15 cellular contexts compared by ENCODE assay signal in the genomic region with DNA sequence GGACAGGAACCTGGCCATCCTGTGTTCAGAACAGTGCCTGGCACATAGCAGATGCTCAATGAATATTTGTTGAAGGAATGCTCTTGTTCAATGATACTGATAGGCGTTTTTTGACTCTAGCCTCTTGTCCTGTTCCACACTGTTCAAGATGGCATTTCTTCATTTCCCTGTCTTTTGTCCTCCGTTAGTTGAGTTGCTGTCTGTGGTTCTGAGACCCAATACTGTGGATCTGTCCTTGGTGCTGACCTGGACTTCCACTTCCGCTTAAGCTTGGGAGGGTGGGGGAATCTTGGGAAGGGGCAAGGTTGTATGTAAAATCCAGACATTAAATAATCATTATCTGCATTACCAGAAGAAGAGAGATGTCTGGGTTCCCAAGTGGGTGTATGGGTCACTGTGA. TPM values are rescaled to one million over a fixed set of nuclear protein-coding genes. Genes with fewer than 3 reads are reported as not detected.
DNase-seq lines count a peak whose midpoint lies in the region; ATAC-seq and TF ChIP-seq lines count a peak whose summit lies in the region.
"Had no signal": no experiment of that assay in that cellular context is flagged by ENCODE, and none has a peak within 500 bp of the region (broad histone marks: within the 10 kb centered on the region; RNA-seq: fewer than 3 reads in every experiment).

No MANE protein-coding gene starts in this region.

- no peaks in the 10 kb centered on the region for H3K9me2 ChIP-seq in SK-N-SH

- no peak overlapping the region for H2AFZ ChIP-seq in SK-N-SH (ENCODE audit: low read depth)
- H2AFZ ChIP-seq: parathyroid adenoma had no signal

- H3K27ac Mint-ChIP-seq in CD8-positive, alpha-beta T cell = no peak overlapping the region
- no peak overlapping the region for H3K27ac Mint-ChIP-seq in activated T-helper 2 cell treated with anti-CD3 and anti-CD28 coated beads, Interferon-gamma antibody, Interleukin-2, Interleukin-4, amounts not matched to agents 10 μg/mL and 5 μg/mL and 100 μg/mL, durations not matched to agents 14 hours and 24 hours and 36 hours
- H3K27ac Mint-ChIP-seq: CD14-positive monocyte had no signal

- intact Hi-C loops in CD8-positive, alpha-beta T cell (cut with DNase I, micrococcal nuclease) = loop anchor here in 1 of 2 experiments (10.0 kb wide), 1 partner anchor 324 kb away; the partner anchor contains the start of gene LYPD3
- intact Hi-C loops in activated T-helper 2 cell treated with anti-CD3 and anti-CD28 coated beads, Interferon-gamma antibody, Interleukin-2, Interleukin-4, amounts not matched to agents 10 μg/mL and 5 μg/mL and 100 μg/mL, durations not matched to agents 14 hours and 24 hours and 36 hours (cut with micrococcal nuclease) = loop anchor here (10.0 kb wide), 3 partner anchors 194 to 344 kb away; partner anchors contain the start of genes ETHE1, IRGQ and ZNF576

- TF ChIP-seq CTCF in SK-N-SH (IDR thresholded peaks at IDR 0.05) = no peak
- no peak for TF ChIP-seq CTCF in fibroblast of mammary gland (conservative IDR thresholded peaks at IDR 0.05; ENCODE audit: control insufficient read depth, insufficient read depth, low read depth, low read length)
- no peak for TF ChIP-seq CTCF in CD8-positive, alpha-beta T cell (IDR thresholded peaks at IDR 0.05)

- H3K4me3 ChIP-seq in H7 (ENCODE audit: insufficient read depth, low read depth, low read length) = no peak overlapping the region
- H3K4me3 ChIP-seq in SK-N-SH (ENCODE audit: low read depth in 2 of 2, low read length in 1 of 2) = no peak overlapping the region
- H3K4me3 ChIP-seq in fibroblast of mammary gland (ENCODE audit: control insufficient read depth, low read depth, low read length) = no peak overlapping the region
- no peak overlapping the region for H3K4me3 ChIP-seq in CD8-positive, alpha-beta T cell (ENCODE audit: low read depth, low read length)
- H3K4me3 ChIP-seq: left ventricle myocardium inferior, stomach had no signal

- H4K20me1 ChIP-seq in SK-N-SH (ENCODE audit: insufficient read depth) = no peaks in the 10 kb centered on the region

- peaks cover 6% of the 10 kb centered on the region for H3F3A ChIP-seq in SK-N-SH (replicated peaks; ENCODE audit: insufficient read depth)

- H3K27ac ChIP-seq in SK-N-SH (ENCODE audit: low read depth in 2 of 2, low read length in 1 of 2) = no peak overlapping the region
- no peak overlapping the region for H3K27ac ChIP-seq in CD8-positive, alpha-beta T cell (ENCODE audit: low read depth, low read length)
- H3K27ac ChIP-seq: left ventricle myocardium inferior, parathyroid adenoma, stomach had no signal

- DNase-seq in AG08396 (ENCODE audit: low spot score) (peak; percentile 47), H7 (peak; percentile 27), SK-N-SH (no peak), fibroblast of mammary gland (ENCODE audit: low read depth) (peak; percentile 55), GDM1 (lab: John Stamatoyannopoulos, UW) (no peak)
- no peak for DNase-seq in CD8-positive, alpha-beta T cell
- no peak for DNase-seq in activated T-helper 2 cell treated with anti-CD3 and anti-CD28 coated beads, Interferon-gamma antibody, Interleukin-2, Interleukin-4, amounts not matched to agents 10 μg/mL and 5 μg/mL and 100 μg/mL, durations not matched to agents 14 hours and 24 hours and 36 hours (ENCODE audit: low spot score)
- DNase-seq: left ventricle myocardium inferior; SHP77 treated with DMSO at 0.1 percent for 48 hours; stimulated activated CD4-positive, alpha-beta T cell treated with anti-CD3 and anti-CD28 coated beads, Interleukin-2, amount 100 ng/mL, for 48 hours; stomach had no signal

- H3K36me3 ChIP-seq in H7 (replicated peaks; ENCODE audit: control insufficient read depth, insufficient read depth, low read length) (no peaks in the 10 kb centered on the region), SK-N-SH (replicated peaks in 1 of 2; ENCODE audit: control insufficient read depth in 1 of 2, insufficient read depth in 2 of 2, low read length in 1 of 2) (no peaks in the 10 kb centered on the region)
- H3K36me3 ChIP-seq in CD8-positive, alpha-beta T cell (ENCODE audit: insufficient read depth, low read length) = no peaks in the 10 kb centered on the region
- H3K36me3 ChIP-seq: left ventricle myocardium inferior, stomach had no signal

- POLR2A ChIA-PET in SK-N-SH (lab: Yijun Ruan, JAX) = no interaction called here
- POLR2A ChIA-PET in CD8-positive, alpha-beta T cell (lab: Charles Lee) = no interaction called here

- 31% methylated on average over 3 of the region's 3 CpGs for WGBS in SK-N-SH (ENCODE audit: low lambda C conversion rate)

- H3K4me3 Mint-ChIP-seq in CD8-positive, alpha-beta T cell = no peak overlapping the region
- H3K4me3 Mint-ChIP-seq in activated T-helper 2 cell treated with anti-CD3 and anti-CD28 coated beads, Interferon-gamma antibody, Interleukin-2, Interleukin-4, amounts not matched to agents 10 μg/mL and 5 μg/mL and 100 μg/mL, durations not matched to agents 14 hours and 24 hours and 36 hours (ENCODE audit: low read depth) = no peak overlapping the region
- H3K4me3 Mint-ChIP-seq: CD14-positive monocyte had no signal

- CTCF ChIA-PET in SK-N-SH (lab: Yijun Ruan, JAX) = interaction anchor here (0.9 to 5.2 kb wide), 3 partner anchors 23 to 44 kb away, joined by 3 to 79 read pairs (median 5); no protein-coding TSS in a partner anchor
- CTCF ChIA-PET in CD8-positive, alpha-beta T cell (lab: Charles Lee) = interaction anchor here (7.7 kb wide), 1 partner anchor 43 kb away, joined by 84 read pairs; no protein-coding TSS in a partner anchor

- H3K27me3 ChIP-seq in H7 (ENCODE audit: control insufficient read depth, insufficient read depth, low read length) (no peaks in the 10 kb centered on the region; the same call in 1 of the 2 replicates), SK-N-SH (ENCODE audit: insufficient read depth) (peaks cover 16% of the 10 kb centered on the region; the same call in 1 of the 2 replicates)
- no peaks in the 10 kb centered on the region for H3K27me3 ChIP-seq in CD8-positive, alpha-beta T cell (ENCODE audit: insufficient read depth, low read length)

- peaks cover 3 to 9% of the 10 kb centered on the region in 2 experiments; a peak in 3 of 4 replicates for H3K4me1 ChIP-seq in SK-N-SH (ENCODE audit: control insufficient read depth in 1 of 2, insufficient read depth in 2 of 2, low read depth in 1 of 2, low read length in 1 of 2)
- peaks cover 12% of the 10 kb centered on the region for H3K4me1 ChIP-seq in CD8-positive, alpha-beta T cell (ENCODE audit: insufficient read depth, low read length)
- H3K4me1 ChIP-seq: parathyroid adenoma had no signal

- peaks cover 13% of the 10 kb centered on the region for H3K4me1 Mint-ChIP-seq in CD8-positive, alpha-beta T cell (ENCODE audit: low read depth)
- H3K4me1 Mint-ChIP-seq in activated T-helper 2 cell treated with anti-CD3 and anti-CD28 coated beads, Interferon-gamma antibody, Interleukin-2, Interleukin-4, amounts not matched to agents 10 μg/mL and 5 μg/mL and 100 μg/mL, durations not matched to agents 14 hours and 24 hours and 36 hours (ENCODE audit: low read depth) = peaks cover 17% of the 10 kb centered on the region

- H3K79me2 ChIP-seq in SK-N-SH (ENCODE audit: insufficient read depth) = no peaks in the 10 kb centered on the region
- H3K79me2 ChIP-seq: parathyroid adenoma had no signal

- H3K9me3 Mint-ChIP-seq in CD8-positive, alpha-beta T cell = no peaks in the 10 kb centered on the region
- no peaks in the 10 kb centered on the region for H3K9me3 Mint-ChIP-seq in activated T-helper 2 cell treated with anti-CD3 and anti-CD28 coated beads, Interferon-gamma antibody, Interleukin-2, Interleukin-4, amounts not matched to agents 10 μg/mL and 5 μg/mL and 100 μg/mL, durations not matched to agents 14 hours and 24 hours and 36 hours

- no peak for ATAC-seq in GM19467 (IDR thresholded peaks at IDR 0.05; ENCODE audit: unreplicated experiment)
- ATAC-seq in CD8-positive, alpha-beta T cell = no peak

- TF ChIP-seq RAD21 in SK-N-SH (IDR thresholded peaks at IDR 0.05; ENCODE audit: low read length) = no peak

- no peak overlapping the region for H3K9ac ChIP-seq in SK-N-SH
- H3K9ac ChIP-seq: parathyroid adenoma had no signal

- no peak for TF ChIP-seq EP300 in SK-N-SH (IDR thresholded peaks at IDR 0.05; ENCODE audit: borderline replicate concordance in 1 of 2, low read depth in 1 of 2, low read length in 1 of 2)

- no peak overlapping the region for H3K4me2 ChIP-seq in SK-N-SH

- H3K36me3 Mint-ChIP-seq in CD8-positive, alpha-beta T cell = no peaks in the 10 kb centered on the region
- H3K36me3 Mint-ChIP-seq in activated T-helper 2 cell treated with anti-CD3 and anti-CD28 coated beads, Interferon-gamma antibody, Interleukin-2, Interleukin-4, amounts not matched to agents 10 μg/mL and 5 μg/mL and 100 μg/mL, durations not matched to agents 14 hours and 24 hours and 36 hours (ENCODE audit: low read depth) = no peaks in the 10 kb centered on the region
- H3K36me3 Mint-ChIP-seq: CD14-positive monocyte had no signal

- peaks cover 11% of the 10 kb centered on the region for H3K27me3 Mint-ChIP-seq in CD8-positive, alpha-beta T cell (ENCODE audit: low read depth)
- peaks cover 13% of the 10 kb centered on the region for H3K27me3 Mint-ChIP-seq in activated T-helper 2 cell treated with anti-CD3 and anti-CD28 coated beads, Interferon-gamma antibody, Interleukin-2, Interleukin-4, amounts not matched to agents 10 μg/mL and 5 μg/mL and 100 μg/mL, durations not matched to agents 14 hours and 24 hours and 36 hours (ENCODE audit: low read depth)

- no peaks in the 10 kb centered on the region for H3K9me3 ChIP-seq in SK-N-SH
- no peaks in the 10 kb centered on the region for H3K9me3 ChIP-seq in CD8-positive, alpha-beta T cell (ENCODE audit: low read length)
- H3K9me3 ChIP-seq: left ventricle myocardium inferior, stomach had no signal

RNA-seq across cellular contexts. Expression of gene KCNN4, which starts 8.3 kb away (rescaled TPM):
- total RNA-seq in H7 (2014; rRNA removed; shearing (Covaris generic)) = 0.62 and 1.1 TPM in 2 replicates
- 21.0 and 22.2 TPM in 2 replicates for polyA plus RNA-seq in SK-N-SH (2012; rRNA removed)
- polyA plus RNA-seq in SK-N-SH (2012; cell fraction: cytosol; rRNA removed) = 7.8 and 15.2 TPM in 2 replicates
- 39.9 and 54.3 TPM in 2 replicates for polyA plus RNA-seq in SK-N-SH (2012; cell fraction: nucleus; rRNA removed)
- 10 to 100 TPM; 14.6 to 15.5 TPM for total RNA-seq in CD8-positive, alpha-beta T cell
- total RNA-seq in activated T-helper 2 cell treated with anti-CD3 and anti-CD28 coated beads, Interferon-gamma antibody, Interleukin-2, Interleukin-4, amounts not matched to agents 10 μg/mL and 5 μg/mL and 100 μg/mL, durations not matched to agents 14 hours and 24 hours and 36 hours = 98.0 and 98.7 TPM in 2 replicates

RNA-seq across cellular contexts. Expression of gene LYPD5, which starts 13.2 kb away (rescaled TPM):
- 0.21 and 1.8 TPM in 2 replicates for total RNA-seq in H7 (2014; rRNA removed; shearing (Covaris generic))
- polyA plus RNA-seq in SK-N-SH (2012; rRNA removed) = 0.05 and 0.13 TPM in 2 replicates
- polyA plus RNA-seq in SK-N-SH (2012; cell fraction: cytosol; rRNA removed) = 0.03 and 0.09 TPM in 2 replicates
- 0.18 TPM in 1 of 2 replicates, not detected in the other for polyA plus RNA-seq in SK-N-SH (2012; cell fraction: nucleus; rRNA removed)
- not detected for total RNA-seq in CD8-positive, alpha-beta T cell
- 0.14 and 0.41 TPM in 2 replicates for total RNA-seq in activated T-helper 2 cell treated with anti-CD3 and anti-CD28 coated beads, Interferon-gamma antibody, Interleukin-2, Interleukin-4, amounts not matched to agents 10 μg/mL and 5 μg/mL and 100 μg/mL, durations not matched to agents 14 hours and 24 hours and 36 hours
- total RNA-seq: epithelial cell of proximal tubule had no signal

RNA-seq across cellular contexts. Expression of gene SMG9, which starts 34.3 kb away (rescaled TPM):
- total RNA-seq in H7 (2014; rRNA removed; shearing (Covaris generic)) = 23.4 and 33.6 TPM in 2 replicates
- polyA plus RNA-seq in SK-N-SH (2012; rRNA removed) = 17.3 and 24.3 TPM in 2 replicates
- 9.3 and 10.4 TPM in 2 replicates for polyA plus RNA-seq in SK-N-SH (2012; cell fraction: cytosol; rRNA removed)
- 96.8 and 169 TPM in 2 replicates for polyA plus RNA-seq in SK-N-SH (2012; cell fraction: nucleus; rRNA removed)
- total RNA-seq in CD8-positive, alpha-beta T cell = 10 to 100 TPM; 32.2 to 34.3 TPM
- 69.1 and 73.1 TPM in 2 replicates for total RNA-seq in activated T-helper 2 cell treated with anti-CD3 and anti-CD28 coated beads, Interferon-gamma antibody, Interleukin-2, Interleukin-4, amounts not matched to agents 10 μg/mL and 5 μg/mL and 100 μg/mL, durations not matched to agents 14 hours and 24 hours and 36 hours

RNA-seq across cellular contexts. Expression of gene ZNF283, which starts 38.1 kb away (rescaled TPM):
- 0.55 and 2.0 TPM in 2 replicates for total RNA-seq in H7 (2014; rRNA removed; shearing (Covaris generic))
- 1.6 and 2.6 TPM in 2 replicates for polyA plus RNA-seq in SK-N-SH (2012; rRNA removed)
- polyA plus RNA-seq in SK-N-SH (2012; cell fraction: cytosol; rRNA removed) = 2.1 and 2.5 TPM in 2 replicates
- polyA plus RNA-seq in SK-N-SH (2012; cell fraction: nucleus; rRNA removed) = 2.8 and 5.4 TPM in 2 replicates
- total RNA-seq in CD8-positive, alpha-beta T cell = 1 to 10 TPM; 1.3 to 1.4 TPM
- total RNA-seq in activated T-helper 2 cell treated with anti-CD3 and anti-CD28 coated beads, Interferon-gamma antibody, Interleukin-2, Interleukin-4, amounts not matched to agents 10 μg/mL and 5 μg/mL and 100 μg/mL, durations not matched to agents 14 hours and 24 hours and 36 hours = 3.6 and 4.6 TPM in 2 replicates

Comparison
In these comparisons a context has a peak if more than half of its experiments do, and no peak if none do; other contexts are left out.
1. DNase-seq: peak in AG08396 (single experiment), H7 (single experiment) and fibroblast of mammary gland (single experiment); none in SK-N-SH (single experiment), CD8-positive, alpha-beta T cell (0 of 7), activated T-helper 2 cell treated with anti-CD3 and anti-CD28 coated beads, Interferon-gamma antibody, Interleukin-2, Interleukin-4, amounts not matched to agents 10 μg/mL and 5 μg/mL and 100 μg/mL, durations not matched to agents 14 hours and 24 hours and 36 hours (single experiment) and GDM1 (single experiment).